ENCODE assay signal across 15 cellular contexts in the genomic region with DNA sequence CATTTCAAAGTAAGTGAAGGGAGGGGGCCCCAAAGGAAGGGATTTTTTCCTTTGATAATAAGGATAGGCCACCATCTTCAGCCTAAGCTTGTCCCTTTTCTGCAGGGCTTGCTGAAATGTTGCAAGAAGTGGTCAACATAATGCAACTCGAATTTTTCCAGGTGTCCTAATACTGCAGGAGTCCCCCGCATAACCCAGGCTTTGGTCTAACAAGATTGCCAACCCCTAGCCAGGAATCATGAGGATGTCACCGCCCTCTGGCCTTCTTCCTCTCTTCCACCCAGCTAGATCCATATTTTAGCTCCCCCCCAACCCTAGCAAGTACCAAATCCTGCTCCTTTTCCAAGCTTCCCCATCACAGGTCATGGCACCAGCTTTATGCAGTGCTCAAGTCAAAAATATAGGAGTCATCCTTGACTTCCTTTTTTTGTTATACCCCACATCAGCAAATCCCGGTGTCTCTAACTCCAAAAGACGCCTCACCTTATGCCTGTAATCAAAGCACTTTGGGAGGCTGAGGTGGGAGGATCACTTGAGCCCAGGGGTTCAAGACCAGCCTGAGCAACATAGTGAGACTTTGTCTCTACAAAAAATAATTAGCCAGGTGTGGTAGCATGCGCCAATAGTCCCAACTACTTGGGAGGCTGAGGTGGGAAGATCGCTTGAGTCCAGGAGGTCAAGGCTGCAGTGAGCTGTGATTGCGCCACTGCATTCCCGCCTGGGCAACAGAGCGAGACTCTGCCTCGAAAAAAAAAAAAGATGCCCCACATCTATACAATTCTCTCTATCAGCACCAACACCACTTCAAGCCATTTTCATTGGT. TPM values are rescaled to one million over a fixed set of nuclear protein-coding genes. Genes with fewer than 3 reads are reported as not detected.
A peak's percentile ranks its signal among the peaks of the same experiment; 100 is the strongest.
DNase-seq lines count a peak whose midpoint lies in the region; ATAC-seq, FAIRE-seq and TF ChIP-seq lines count a peak whose summit lies in the region.
"Had no signal": no experiment of that assay in that cellular context is flagged by ENCODE, and none has a peak within 500 bp of the region (broad histone marks: within the 10 kb centered on the region; RNA-seq: fewer than 3 reads in every experiment).

No MANE protein-coding gene starts in this region.

- H3K4me1 ChIP-seq in small intestine (ENCODE audit: control insufficient read depth in 2 of 2, insufficient read depth in 1 of 2, low read depth in 1 of 2, low read length in 1 of 2), result no peaks in the 10 kb centered on the region
- H3K4me1 ChIP-seq in naive thymus-derived CD4-positive, alpha-beta T cell (ENCODE audit: control insufficient read depth in 2 of 2, insufficient read depth in 2 of 2, low read length in 2 of 2), result no peaks in the 10 kb centered on the region

- H3K4me1 Mint-ChIP-seq in WTC11, result peaks cover 7% of the 10 kb centered on the region; the same call in 1 of the 2 replicates
- peaks cover 0 to 12% (median 4%) of the 10 kb centered on the region in 7 donors for H3K4me1 Mint-ChIP-seq in naive thymus-derived CD4-positive, alpha-beta T cell

- CTCF ChIA-PET in WTC11 (lab: Charles Lee), result interaction anchor here (0.7 to 3.0 kb wide), 5 partner anchors 8 to 97 kb away, joined by 3 to 13 read pairs (median 4); no protein-coding TSS in a partner anchor
- CTCF ChIA-PET in naive thymus-derived CD4-positive, alpha-beta T cell (lab: Charles Lee), result interaction anchor here (1.2 kb wide), 1 partner anchor 8 kb away, joined by 5 read pairs; no protein-coding TSS in a partner anchor

- no peak overlapping the region for H3K4me3 ChIP-seq in small intestine (ENCODE audit: low read depth in 1 of 2, low read length in 2 of 2)
- H3K4me3 ChIP-seq in naive thymus-derived CD4-positive, alpha-beta T cell (ENCODE audit: low read length), result no peak overlapping the region
- H3K4me3 ChIP-seq: coronary artery, SK-N-MC had no signal

- H3K9me3 ChIP-seq in small intestine (ENCODE audit: control insufficient read depth, low read depth), result no peaks in the 10 kb centered on the region
- no peaks in the 10 kb centered on the region for H3K9me3 ChIP-seq in naive thymus-derived CD4-positive, alpha-beta T cell (ENCODE audit: control insufficient read depth in 2 of 3, low read length in 3 of 3)

- ATAC-seq in WTC11 (no peak), GM19467 (IDR thresholded peaks at IDR 0.05; ENCODE audit: unreplicated experiment) (no peak), HG02884 (IDR thresholded peaks at IDR 0.05; ENCODE audit: unreplicated experiment) (no peak)
- no peak for ATAC-seq in naive thymus-derived CD4-positive, alpha-beta T cell

- no peaks in the 10 kb centered on the region for H3K36me3 Mint-ChIP-seq in WTC11
- H3K36me3 Mint-ChIP-seq in naive thymus-derived CD4-positive, alpha-beta T cell, result no peaks in the 10 kb centered on the region

- peak overlapping the region in 1 of 2 donors; percentile 83 for H3K27ac ChIP-seq in small intestine (ENCODE audit: low read depth in 1 of 2, low read length in 1 of 2)
- no peak overlapping the region for H3K27ac ChIP-seq in naive thymus-derived CD4-positive, alpha-beta T cell (ENCODE audit: low read depth, low read length)
- H3K27ac ChIP-seq: SK-N-MC had no signal

- POLR2A ChIA-PET in WTC11 (lab: Charles Lee), result interaction anchor here (0.6 kb wide), 1 partner anchor 95 kb away, joined by 3 read pairs; no protein-coding TSS in a partner anchor
- POLR2A ChIA-PET in naive thymus-derived CD4-positive, alpha-beta T cell (lab: Charles Lee), result interaction anchor here (0.6 to 4.6 kb wide), 2 partner anchors 13 to 15 kb away, joined by 3 to 25 read pairs; a partner anchor contains a TSS

- 0 out of 2 replicates have a peak, but pooled peaks cover 2% of the 10 kb centered on the region for H3K27me3 Mint-ChIP-seq in WTC11 (ENCODE audit: low read depth)
- peaks cover 9 to 36% (median 14%) of the 10 kb centered on the region in 5 donors for H3K27me3 Mint-ChIP-seq in naive thymus-derived CD4-positive, alpha-beta T cell

- DNase-seq in WTC11 (ENCODE audit: low spot score), result no peak
- DNase-seq in glomerular visceral epithelial cell (ENCODE audit: extremely low spot score), result peak; percentile 25
- DNase-seq in small intestine, result peak; percentile 42
- no peak for DNase-seq in naive thymus-derived CD4-positive, alpha-beta T cell
- DNase-seq: activated CD4-positive, alpha-beta T cell treated with anti-CD3 and anti-CD28 coated beads, Interleukin-2, amount 50 U/mL, for 4 hours; activated T-cell treated with anti-CD3 and anti-CD28 coated beads, Interleukin-2, amount 50 U/mL, for 72 hours; AML-193; amniotic stem cell; NCI-H1436 treated with DMSO at 0.1 percent for 48 hours; NCI-H446; stimulated activated naive CD4-positive, alpha-beta T cell had no signal

- no peaks in the 10 kb centered on the region for H3K9me3 Mint-ChIP-seq in WTC11
- no peaks in the 10 kb centered on the region for H3K9me3 Mint-ChIP-seq in naive thymus-derived CD4-positive, alpha-beta T cell
- H3K9me3 Mint-ChIP-seq: activated T-cell treated with anti-CD3 and anti-CD28 coated beads, Interleukin-2, amount 50 U/mL, for 72 hours had no signal

- H3K27ac Mint-ChIP-seq in WTC11, result no peak overlapping the region
- no peak overlapping the region for H3K27ac Mint-ChIP-seq in naive thymus-derived CD4-positive, alpha-beta T cell
- H3K27ac Mint-ChIP-seq: activated T-cell treated with anti-CD3 and anti-CD28 coated beads, Interleukin-2, amount 50 U/mL, for 72 hours had no signal

- no peak for TF ChIP-seq CTCF in WTC11 (IDR thresholded peaks at IDR 0.05)

- H3K27me3 ChIP-seq in small intestine (ENCODE audit: control insufficient read depth in 2 of 2, insufficient read depth in 2 of 2, low read length in 2 of 2), result no peaks in the 10 kb centered on the region
- no peaks in the 10 kb centered on the region for H3K27me3 ChIP-seq in naive thymus-derived CD4-positive, alpha-beta T cell (ENCODE audit: control insufficient read depth in 2 of 2, insufficient read depth in 2 of 2, low read length in 2 of 2)

- 50 to 78% (median 62%) methylated on average over 10 to 11 of the region's 11 CpGs for WGBS in small intestine, 3 donors

- no peak overlapping the region for H3K4me3 Mint-ChIP-seq in WTC11
- no peak overlapping the region for H3K4me3 Mint-ChIP-seq in naive thymus-derived CD4-positive, alpha-beta T cell
- H3K4me3 Mint-ChIP-seq: activated T-cell treated with anti-CD3 and anti-CD28 coated beads, Interleukin-2, amount 50 U/mL, for 72 hours had no signal

- no peaks in the 10 kb centered on the region for H3K36me3 ChIP-seq in small intestine (ENCODE audit: control insufficient read depth in 2 of 2, insufficient read depth in 2 of 2, low read length in 2 of 2)
- H3K36me3 ChIP-seq in naive thymus-derived CD4-positive, alpha-beta T cell (ENCODE audit: control insufficient read depth in 2 of 3, insufficient read depth in 3 of 3, low read length in 3 of 3), result no peaks in the 10 kb centered on the region

- intact Hi-C loops in naive thymus-derived CD4-positive, alpha-beta T cell (cut with micrococcal nuclease), result no loop called here

- FAIRE-seq in small intestine (lab: Jason Lieb, UNC), result no peak

TF ChIP-seq in WTC11, 78 proteins besides CTCF, POLR2A, EP300 and RAD21:
- TF ChIP-seq, protein P1, sequence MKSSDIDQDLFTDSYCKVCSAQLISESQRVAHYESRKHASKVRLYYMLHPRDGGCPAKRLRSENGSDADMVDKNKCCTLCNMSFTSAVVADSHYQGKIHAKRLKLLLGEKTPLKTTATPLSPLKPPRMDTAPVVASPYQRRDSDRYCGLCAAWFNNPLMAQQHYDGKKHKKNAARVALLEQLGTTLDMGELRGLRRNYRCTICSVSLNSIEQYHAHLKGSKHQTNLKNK (CRISPR knock-in tag; IDR thresholded peaks at IDR 0.05), result no peak
- TF ChIP-seq GABPB1 (CRISPR knock-in tag; IDR thresholded peaks at IDR 0.05) (peak; percentile 83), MXD4 (CRISPR knock-in tag; IDR thresholded peaks at IDR 0.05; ENCODE audit: borderline replicate concordance) (no peak)

RNA-seq across cellular contexts. Expression of a gene that starts 9.1 kb away (rescaled TPM):
- total RNA-seq in WTC11 (2021), result 109 to 135 TPM (median 133 TPM) in 3 replicates
- 10 to 100 TPM in 2 of 3 donors, 1 to 10 TPM in 1; 2.0 to 67.4 (median 16.5) TPM for polyA plus RNA-seq in small intestine
- under 1 TPM in 4 of 5 experiments, not detected in 1; 0.31 to 0.44 (median 0.37) TPM for total RNA-seq in naive thymus-derived CD4-positive, alpha-beta T cell
- polyA plus RNA-seq in naive thymus-derived CD4-positive, alpha-beta T cell, result not detected

RNA-seq across cellular contexts. Expression of a gene that starts 13.5 kb away (rescaled TPM):
- 37.7 to 42.2 TPM (median 39.4 TPM) in 3 replicates for total RNA-seq in WTC11 (2021)
- polyA plus RNA-seq in small intestine, result 10 to 100 TPM; 16.1 to 30.0 (median 25.5) TPM
- 10 to 100 TPM; 42.3 to 79.6 (median 67.0) TPM for total RNA-seq in naive thymus-derived CD4-positive, alpha-beta T cell
- 100 to 1,000 TPM in 1 of 2 donors, 10 to 100 TPM in 1; 68.7 to 130 TPM for polyA plus RNA-seq in naive thymus-derived CD4-positive, alpha-beta T cell

RNA-seq across cellular contexts. Expression of a gene that starts 29.9 kb away (rescaled TPM):
- 44.2 to 48.3 TPM (median 47.2 TPM) in 3 replicates for total RNA-seq in WTC11 (2021)
- polyA plus RNA-seq in small intestine, result 100 to 1,000 TPM in 2 of 3 donors, 10 to 100 TPM in 1; 78.9 to 116 (median 114) TPM
- 100 to 1,000 TPM in 1 of 5 experiments, 10 to 100 TPM in 4; 60.5 to 151 (median 65.1) TPM for total RNA-seq in naive thymus-derived CD4-positive, alpha-beta T cell
- polyA plus RNA-seq in naive thymus-derived CD4-positive, alpha-beta T cell, result 10 to 100 TPM; 59.6 to 74.7 TPM

RNA-seq across cellular contexts. Expression of a gene that starts 30.0 kb away (rescaled TPM):
- 6.1 to 8.3 TPM (median 6.6 TPM) in 3 replicates for total RNA-seq in WTC11 (2021)
- polyA plus RNA-seq in small intestine, result 1 to 10 TPM; 2.9 to 4.2 (median 3.8) TPM
- 1 to 10 TPM; 1.2 to 5.3 (median 4.0) TPM for total RNA-seq in naive thymus-derived CD4-positive, alpha-beta T cell
- polyA plus RNA-seq in naive thymus-derived CD4-positive, alpha-beta T cell, result 1 to 10 TPM in 1 of 2 donors, under 1 TPM in 1; 0.69 to 4.0 TPM

RNA-seq across cellular contexts. Expression of a gene that starts 33.6 kb away (rescaled TPM):
- 3.3 to 4.5 TPM (median 3.7 TPM) in 3 replicates for total RNA-seq in WTC11 (2021)
- 1 to 10 TPM in 1 of 3 donors, not detected in 2; 1.8 TPM for polyA plus RNA-seq in small intestine
- 1 to 10 TPM; 1.0 to 3.9 (median 1.2) TPM for total RNA-seq in naive thymus-derived CD4-positive, alpha-beta T cell
- not detected for polyA plus RNA-seq in naive thymus-derived CD4-positive, alpha-beta T cell

Comparison
In these comparisons a context has a peak if more than half of its experiments do, and no peak if none do; other contexts are left out.
1. DNase-seq: peak in glomerular visceral epithelial cell (single experiment) and small intestine (single experiment); none in WTC11 (single experiment) and naive thymus-derived CD4-positive, alpha-beta T cell (0 of 9).
2. RNA of a gene that starts 9.1 kb away (total RNA-seq): 109 to 135 TPM in WTC11; 0.31 to 0.44 TPM in naive thymus-derived CD4-positive, alpha-beta T cell; every median in the first group is over 10 times any median in the second.